Comparison of ENCODE assay signal across 1 cellular context in genomic region chr11:65498042-65498726, GRCh38.
TF ChIP-seq lines count a peak whose summit lies in the region.

No MANE protein-coding gene starts in this region.

TF ChIP-seq in H1, 55 proteins besides CTCF, POLR2A, EP300 and RAD21:
- TF ChIP-seq TCF12 (IDR thresholded peaks at IDR 0.05; ENCODE audit: low read depth, low read length) (no peak), ATF2 (IDR thresholded peaks at IDR 0.05; ENCODE audit: low read length) (peak; percentile 15; the same call in 1 of the 2 replicates), ATF3 (IDR thresholded peaks at IDR 0.05; ENCODE audit: insufficient read depth, low read depth, low read length) (no peak), KDM5A (IDR thresholded peaks at IDR 0.05; ENCODE audit: low read length) (no peak), PHF8 (conservative IDR thresholded peaks at IDR 0.05; ENCODE audit: low read depth, low read length) (peak; percentile 50; the same call in 1 of the 2 replicates), TEAD4 (IDR thresholded peaks at IDR 0.05; ENCODE audit: low read depth, low read length) (no peak), HDAC2 (IDR thresholded peaks at IDR 0.05; ENCODE audit: borderline replicate concordance in 1 of 2, low read depth in 2 of 2, low read length in 2 of 2) (no peak), BACH1 (IDR thresholded peaks at IDR 0.05; ENCODE audit: low read length) (no peak), E2F6 (IDR thresholded peaks at IDR 0.05) (no peak), NRF1 (IDR thresholded peaks at IDR 0.05; ENCODE audit: low read depth, low read length) (no peak), POLR2AphosphoS5 (IDR thresholded peaks at IDR 0.05; ENCODE audit: low read depth, low read length) (peak; percentile 56; the same call in 1 of the 2 replicates), FOSL1 (IDR thresholded peaks at IDR 0.05; ENCODE audit: insufficient read depth, low read depth, low read length) (no peak), YY1 (IDR thresholded peaks at IDR 0.05; ENCODE audit: low read depth, low read length) (peak; percentile 94), CEBPB (IDR thresholded peaks at IDR 0.05; ENCODE audit: low read depth, low read length) (peak; percentile 96), BCL11A (IDR thresholded peaks at IDR 0.05; ENCODE audit: low read depth in 2 of 2, low read length in 2 of 2) (no peak), KDM1A (IDR thresholded peaks at IDR 0.05; ENCODE audit: borderline replicate concordance, low read length) (no peak), SIX5 (IDR thresholded peaks at IDR 0.05; ENCODE audit: low read depth, low read length) (no peak), USF2 (IDR thresholded peaks at IDR 0.05; ENCODE audit: low read length) (no peak), TAF7 (optimal IDR thresholded peaks at IDR 0.05; ENCODE audit: borderline replicate concordance, low read depth, low read length) (peak; percentile 46), SIRT6 (IDR thresholded peaks at IDR 0.05; ENCODE audit: low read length) (no peak)
